ENCODE assay signal across 10 cellular contexts in genomic region chr9:90905822-90906221, GRCh38.
"Had no signal": no experiment of that assay in that cellular context is flagged by ENCODE, and none has a peak within 500 bp of the region (broad histone marks: within the 10 kb centered on the region; RNA-seq: fewer than 3 reads in every experiment).

No MANE protein-coding gene starts in this region.

- H3K27ac ChIP-seq: HL-60 had no signal

- H3K27me3 Mint-ChIP-seq: IgD-negative memory B cell had no signal

- ATAC-seq: GM23338, HCT116, HepG2 had no signal

- H3K4me3 ChIP-seq: GM23338, HAP-1 had no signal

- H3K27ac Mint-ChIP-seq: GM23338, HFFc6 had no signal

- FAIRE-seq: H1, H54, HepG2 had no signal

- H3K36me3 ChIP-seq: HAP-1 had no signal

- DNase-seq: HFFc6, KBM-7 had no signal

- H3K4me1 ChIP-seq: HAP-1 had no signal

- H3K4me3 Mint-ChIP-seq: GM23338, HFFc6 had no signal
